In genomic region chr6:70369332-70369950, GRCh38 we compare ENCODE assay signal across 8 cellular contexts. TPM values are rescaled to one million over a fixed set of nuclear protein-coding genes. Genes with fewer than 3 reads are reported as not detected.
A peak's percentile ranks its signal among the peaks of the same experiment; 100 is the strongest.
DNase-seq lines count a peak whose midpoint lies in the region; ATAC-seq and TF ChIP-seq lines count a peak whose summit lies in the region.

No MANE protein-coding gene starts in this region.

- H3K27ac Mint-ChIP-seq in nephron progenitor cell, result no peak overlapping the region

- H3K36me3 ChIP-seq in OCI-LY3 (replicated peaks; ENCODE audit: low read depth, low read length), result no peaks in the 10 kb centered on the region
- H3K36me3 ChIP-seq in esophagus squamous epithelium, result no peaks in the 10 kb centered on the region
- no peaks in the 10 kb centered on the region for H3K36me3 ChIP-seq in stomach

- no peak overlapping the region for H3K9ac ChIP-seq in OCI-LY3 (ENCODE audit: low read length)

- H3K4me1 ChIP-seq in OCI-LY3 (ENCODE audit: low read length) (peaks cover 11% of the 10 kb centered on the region), esophagus squamous epithelium (peaks cover 0 to 27% (median 4%) of the 10 kb centered on the region in 3 donors), stomach (peaks cover 0 to 26% (median 10%) of the 10 kb centered on the region in 4 donors)

- H3K27ac ChIP-seq in OCI-LY3 (ENCODE audit: low read length) (no peak overlapping the region), esophagus squamous epithelium (no peak overlapping the region), stomach (no peak overlapping the region)

- intact Hi-C loops in esophagus squamous epithelium (cut with DNase I), result loop anchor here (10.0 kb wide), 1 partner anchor 155 kb away; no protein-coding TSS in a partner anchor
- intact Hi-C loops in stomach (cut with DNase I; ENCODE audit: low total_unique reads), result loop anchor here (5.0 kb wide), 1 partner anchor 62 kb away; no protein-coding TSS in a partner anchor

- ATAC-seq in GM19468 (IDR thresholded peaks at IDR 0.05; ENCODE audit: extremely low read depth, unreplicated experiment), result peak; percentile 30

- H3K4me3 ChIP-seq in OCI-LY3 (ENCODE audit: low read length) (no peak overlapping the region), esophagus squamous epithelium (no peak overlapping the region), stomach (no peak overlapping the region)

- TF ChIP-seq EP300 in stomach (IDR thresholded peaks at IDR 0.05), result no peak

- no peak for TF ChIP-seq POLR2A in esophagus squamous epithelium (IDR thresholded peaks at IDR 0.05)
- TF ChIP-seq POLR2A in stomach (IDR thresholded peaks at IDR 0.05), result no peak

- no peak overlapping the region for H3K4me2 ChIP-seq in OCI-LY3 (ENCODE audit: low read length)

- DNase-seq in DMS 273 (lab: John Stamatoyannopoulos, UW; ENCODE audit: unreplicated experiment) (peak; percentile 86), HPDE6-E6E7 (ENCODE audit: extremely low spot score) (peak; percentile 61), activated T-cell treated with anti-CD3 and anti-CD28 coated beads for 4 hours (peak; percentile 49), esophagus squamous epithelium (lab: John Stamatoyannopoulos, UW) (no peak), nephron progenitor cell (peak; percentile 76), stomach (peak; percentile 76)

- no peak overlapping the region for H2AFZ ChIP-seq in OCI-LY3 (ENCODE audit: low read depth, low read length)

- H3K27me3 ChIP-seq in OCI-LY3 (ENCODE audit: low read depth, low read length) (peaks cover 58% of the 10 kb centered on the region), esophagus squamous epithelium (peaks cover 0 to 2% (median 0%) of the 10 kb centered on the region in 4 donors), stomach (peaks cover 0 to 3% (median 0%) of the 10 kb centered on the region in 3 donors)

- no peaks in the 10 kb centered on the region for H3K79me2 ChIP-seq in OCI-LY3 (ENCODE audit: low read length)

- H3K9me3 ChIP-seq in OCI-LY3 (ENCODE audit: insufficient read depth, low read length), result no peaks in the 10 kb centered on the region
- H3K9me3 ChIP-seq in esophagus squamous epithelium, result no peaks in the 10 kb centered on the region
- no peaks in the 10 kb centered on the region for H3K9me3 ChIP-seq in stomach

- no peaks in the 10 kb centered on the region for H3K4me1 Mint-ChIP-seq in nephron progenitor cell

- TF ChIP-seq CTCF in OCI-LY3 (IDR thresholded peaks at IDR 0.05; ENCODE audit: low read depth, low read length), result peak; percentile 92
- peak; percentile 72 to 90 (median 88) for TF ChIP-seq CTCF in esophagus squamous epithelium (IDR thresholded peaks at IDR 0.05)
- peak; percentile 88 for TF ChIP-seq CTCF in nephron progenitor cell (IDR thresholded peaks at IDR 0.05)
- TF ChIP-seq CTCF in stomach (IDR thresholded peaks at IDR 0.05), result peak in 5 of 7 experiments; percentile 81 to 92 (median 89)

- no peaks in the 10 kb centered on the region for H4K20me1 ChIP-seq in OCI-LY3 (ENCODE audit: insufficient read depth, low read length)

- no peaks in the 10 kb centered on the region for H3K27me3 Mint-ChIP-seq in nephron progenitor cell (ENCODE audit: low read depth, poor library complexity)

- H3K4me3 Mint-ChIP-seq in nephron progenitor cell, result no peak overlapping the region

- WGBS in esophagus squamous epithelium, 2 donors, result 14 to 17% methylated on average over 5 of the region's 5 CpGs
- WGBS in stomach, 5 donors, result 17 to 19% (median 18%) methylated on average over 5 of the region's 5 CpGs

- H3K36me3 Mint-ChIP-seq in nephron progenitor cell (ENCODE audit: low read depth), result no peaks in the 10 kb centered on the region

- no peaks in the 10 kb centered on the region for H3K9me3 Mint-ChIP-seq in nephron progenitor cell

RNA-seq across cellular contexts. Expression of gene FAM135A, which starts 43.9 kb away (rescaled TPM):
- total RNA-seq in esophagus squamous epithelium, result 100 to 1,000 TPM in 3 of 4 donors, 10 to 100 TPM in 1; 81.4 to 142 (median 120) TPM
- total RNA-seq in stomach, result 100 to 1,000 TPM in 1 of 5 donors, 10 to 100 TPM in 4; 25.9 to 121 (median 58.8) TPM
- 10 to 100 TPM in 1 of 3 donors, 1 to 10 TPM in 2; 7.2 to 30.3 (median 8.9) TPM for polyA plus RNA-seq in stomach
